ENCODE assay signal across 16 cellular contexts in genomic region chr3:13316603-13317002, GRCh38.
"Had no signal": no experiment of that assay in that cellular context is flagged by ENCODE, and none has a peak within 500 bp of the region (broad histone marks: within the 10 kb centered on the region; RNA-seq: fewer than 3 reads in every experiment).

No MANE protein-coding gene starts in this region.

- H3K4me3 ChIP-seq: adrenal gland, body of pancreas, esophagus squamous epithelium, heart right ventricle, right atrium auricular region, upper lobe of left lung had no signal

- H3K4me1 Mint-ChIP-seq: activated CD4-positive, alpha-beta T cell treated with anti-CD3 and anti-CD28 coated beads for 36 hours; stimulated activated memory B cell treated with anti-CD40 and anti-IgM and Interleukin-4, amounts not matched to agents 10 μg/mL and 1 μg/mL and 100 μg/mL, for 72 hours; T-cell had no signal

- H3K9me3 ChIP-seq: adrenal gland, body of pancreas, esophagus squamous epithelium, heart right ventricle, right atrium auricular region, upper lobe of left lung had no signal

- H3K27me3 ChIP-seq: adrenal gland, body of pancreas, esophagus squamous epithelium, heart right ventricle, right atrium auricular region, upper lobe of left lung had no signal

- DNase-seq: activated CD4-positive, alpha-beta T cell treated with anti-CD3 and anti-CD28 coated beads for 36 hours; activated naive CD4-positive, alpha-beta T cell treated with anti-CD3 and anti-CD28 coated beads, Interleukin-2, amount 50 U/mL, for 16 hours; body of pancreas; cerebellar nuclear complex; esophagus squamous epithelium; foreskin fibroblast; heart right ventricle; small intestine; T-cell; upper lobe of left lung; WERI-Rb-1 had no signal

- H3K27ac ChIP-seq: adrenal gland, body of pancreas, esophagus squamous epithelium, heart right ventricle, right atrium auricular region, upper lobe of left lung, WERI-Rb-1 had no signal

- H3K27me3 Mint-ChIP-seq: activated CD4-positive, alpha-beta T cell treated with anti-CD3 and anti-CD28 coated beads for 36 hours; activated T-helper 17 cell treated with anti-CD3 and anti-CD28 coated beads, Interleukin-2, amount 50 U/mL, for 72 hours; stimulated activated memory B cell treated with anti-CD40 and anti-IgM and Interleukin-4, amounts not matched to agents 10 μg/mL and 1 μg/mL and 100 μg/mL, for 72 hours; T-cell had no signal

- H3K4me3 Mint-ChIP-seq: activated CD4-positive, alpha-beta T cell treated with anti-CD3 and anti-CD28 coated beads for 36 hours; activated T-helper 17 cell treated with anti-CD3 and anti-CD28 coated beads, Interleukin-2, amount 50 U/mL, for 72 hours; neural crest cell; stimulated activated memory B cell treated with anti-CD40 and anti-IgM and Interleukin-4, amounts not matched to agents 10 μg/mL and 1 μg/mL and 100 μg/mL, for 72 hours; T-cell had no signal

- H3K9me3 Mint-ChIP-seq: activated T-helper 17 cell treated with anti-CD3 and anti-CD28 coated beads, Interleukin-2, amount 50 U/mL, for 72 hours; neural crest cell; stimulated activated memory B cell treated with anti-CD40 and anti-IgM and Interleukin-4, amounts not matched to agents 10 μg/mL and 1 μg/mL and 100 μg/mL, for 72 hours; T-cell had no signal

- H3K27ac Mint-ChIP-seq: activated CD4-positive, alpha-beta T cell treated with anti-CD3 and anti-CD28 coated beads for 36 hours; T-cell had no signal

- ATAC-seq: activated CD4-positive, alpha-beta T cell treated with anti-CD3 and anti-CD28 coated beads for 36 hours; activated T-helper 17 cell treated with anti-CD3 and anti-CD28 coated beads, Interleukin-2, amount 50 U/mL, for 72 hours; body of pancreas; heart right ventricle; stimulated activated memory B cell treated with anti-CD40 and anti-IgM and Interleukin-4, amounts not matched to agents 10 μg/mL and 1 μg/mL and 100 μg/mL, for 72 hours; T-cell had no signal

- H3K4me1 ChIP-seq: adrenal gland, body of pancreas, esophagus squamous epithelium, heart right ventricle, right atrium auricular region, upper lobe of left lung had no signal
